8 cellular contexts compared by ENCODE assay signal in the genomic region with DNA sequence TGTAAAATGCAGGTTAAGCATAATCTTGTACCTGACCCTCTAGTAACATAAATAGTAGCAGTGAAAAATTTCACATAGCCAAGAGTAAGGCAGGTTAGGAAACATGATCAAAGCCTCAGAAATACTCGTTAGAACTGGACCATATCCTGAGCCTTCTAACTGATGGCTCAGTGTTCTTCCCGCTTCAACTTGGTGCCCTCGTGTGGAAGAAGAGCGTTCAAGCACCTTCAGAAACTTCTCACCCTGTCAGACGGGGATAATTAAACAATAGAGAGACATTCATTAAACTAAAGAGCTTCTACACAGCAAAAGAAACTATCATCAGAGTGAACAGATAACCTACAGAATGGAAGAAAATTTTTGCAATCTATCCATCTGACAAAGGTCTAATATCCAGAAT.
DNase-seq lines count a peak whose midpoint lies in the region; ATAC-seq, FAIRE-seq and TF ChIP-seq lines count a peak whose summit lies in the region.

No MANE protein-coding gene starts in this region.

- H3K27ac Mint-ChIP-seq in natural killer cell = no peak overlapping the region
- H3K27ac Mint-ChIP-seq in natural killer cell treated with Interleukin-12 subunit alpha and Interleukin-12 subunit beta and Interleukin-15 and Interleukin-18, amount 100 ng/mL, for 72 hours = no peak overlapping the region
- H3K27ac Mint-ChIP-seq in activated CD8-positive, alpha-beta T cell treated with anti-CD3 and anti-CD28 coated beads, Interleukin-2, amount 10 ng/mL, durations not matched to agents 7 days and 5 days = no peak overlapping the region

- TF ChIP-seq CTCF in natural killer cell (IDR thresholded peaks at IDR 0.05) = peak; percentile 9

- no peaks in the 10 kb centered on the region for H3K9me3 Mint-ChIP-seq in natural killer cell
- no peaks in the 10 kb centered on the region for H3K9me3 Mint-ChIP-seq in natural killer cell treated with Interleukin-12 subunit alpha and Interleukin-12 subunit beta and Interleukin-15 and Interleukin-18, amount 100 ng/mL, for 72 hours
- H3K9me3 Mint-ChIP-seq in activated CD8-positive, alpha-beta T cell treated with anti-CD3 and anti-CD28 coated beads, Interleukin-2, amount 10 ng/mL, durations not matched to agents 7 days and 5 days (ENCODE audit: insufficient read depth) = no peaks in the 10 kb centered on the region

- H3K4me3 Mint-ChIP-seq in natural killer cell = no peak overlapping the region
- no peak overlapping the region for H3K4me3 Mint-ChIP-seq in natural killer cell treated with Interleukin-12 subunit alpha and Interleukin-12 subunit beta and Interleukin-15 and Interleukin-18, amount 100 ng/mL, for 72 hours
- no peak overlapping the region for H3K4me3 Mint-ChIP-seq in activated CD8-positive, alpha-beta T cell treated with anti-CD3 and anti-CD28 coated beads, Interleukin-2, amount 10 ng/mL, durations not matched to agents 7 days and 5 days

- intact Hi-C loops in natural killer cell (cut with micrococcal nuclease) = no loop called here

- DNase-seq in natural killer cell = no peak
- no peak for DNase-seq in natural killer cell treated with Interleukin-12 subunit alpha and Interleukin-12 subunit beta and Interleukin-15 and Interleukin-18, amount 100 ng/mL, for 72 hours (ENCODE audit: low spot score)
- DNase-seq in NCI-H1694 treated with DMSO at 0.1 percent for 48 hours (lab: John Stamatoyannopoulos, UW) = peak; percentile 50
- peak; percentile 35 for DNase-seq in activated CD8-positive, alpha-beta T cell treated with anti-CD3 and anti-CD28 coated beads, Interleukin-2, amount 10 ng/mL, durations not matched to agents 7 days and 5 days
- DNase-seq in NCI-H524 treated with DMSO at 0.1 percent for 48 hours (lab: John Stamatoyannopoulos, UW) = no peak
- DNase-seq in mesenteric fat pad (ENCODE audit: low spot score) = no peak

- ATAC-seq in natural killer cell = peak in 1 of 3 donors; percentile 60
- no peak for ATAC-seq in natural killer cell treated with Interleukin-12 subunit alpha and Interleukin-12 subunit beta and Interleukin-15 and Interleukin-18, amount 100 ng/mL, for 72 hours
- ATAC-seq in activated CD8-positive, alpha-beta T cell treated with anti-CD3 and anti-CD28 coated beads, Interleukin-2, amount 10 ng/mL, durations not matched to agents 7 days and 5 days = peak; percentile 57
- ATAC-seq in HG02840 (IDR thresholded peaks at IDR 0.05; ENCODE audit: low FRiP score, unreplicated experiment) = no peak

- CTCF ChIA-PET in activated CD8-positive, alpha-beta T cell treated with anti-CD3 and anti-CD28 coated beads, Interleukin-2, amount 10 ng/mL, durations not matched to agents 7 days and 5 days (lab: Charles Lee) = interaction anchor here (0.6 to 4.6 kb wide), 23 partner anchors 8 to 473 kb away, joined by 3 to 35 read pairs (median 4); partner anchors contain the start of gene MYOF

- peak; percentile 93 for FAIRE-seq in islet of Langerhans (lab: Jason Lieb, UNC)

- POLR2A ChIA-PET in activated CD8-positive, alpha-beta T cell treated with anti-CD3 and anti-CD28 coated beads, Interleukin-2, amount 10 ng/mL, durations not matched to agents 7 days and 5 days (lab: Charles Lee) = no interaction called here

- peaks cover 23 to 34% of the 10 kb centered on the region in 2 donors for H3K27me3 Mint-ChIP-seq in natural killer cell (ENCODE audit: low read depth in 2 of 2)
- peaks cover 11 to 14% of the 10 kb centered on the region in 2 donors for H3K27me3 Mint-ChIP-seq in natural killer cell treated with Interleukin-12 subunit alpha and Interleukin-12 subunit beta and Interleukin-15 and Interleukin-18, amount 100 ng/mL, for 72 hours
- no peaks in the 10 kb centered on the region for H3K27me3 Mint-ChIP-seq in activated CD8-positive, alpha-beta T cell treated with anti-CD3 and anti-CD28 coated beads, Interleukin-2, amount 10 ng/mL, durations not matched to agents 7 days and 5 days (ENCODE audit: low read depth)

- H3K36me3 Mint-ChIP-seq in natural killer cell = no peaks in the 10 kb centered on the region
- H3K36me3 Mint-ChIP-seq in natural killer cell treated with Interleukin-12 subunit alpha and Interleukin-12 subunit beta and Interleukin-15 and Interleukin-18, amount 100 ng/mL, for 72 hours = no peaks in the 10 kb centered on the region
- no peaks in the 10 kb centered on the region for H3K36me3 Mint-ChIP-seq in activated CD8-positive, alpha-beta T cell treated with anti-CD3 and anti-CD28 coated beads, Interleukin-2, amount 10 ng/mL, durations not matched to agents 7 days and 5 days (ENCODE audit: low read depth)

- peaks cover 0 to 5% of the 10 kb centered on the region in 2 donors for H3K4me1 Mint-ChIP-seq in natural killer cell
- no peaks in the 10 kb centered on the region for H3K4me1 Mint-ChIP-seq in natural killer cell treated with Interleukin-12 subunit alpha and Interleukin-12 subunit beta and Interleukin-15 and Interleukin-18, amount 100 ng/mL, for 72 hours (ENCODE audit: low read depth in 2 of 2)
- peaks cover 6% of the 10 kb centered on the region for H3K4me1 Mint-ChIP-seq in activated CD8-positive, alpha-beta T cell treated with anti-CD3 and anti-CD28 coated beads, Interleukin-2, amount 10 ng/mL, durations not matched to agents 7 days and 5 days (ENCODE audit: low read depth)

Comparison
In these comparisons a context has a peak if more than half of its experiments do, and no peak if none do; other contexts are left out.
1. DNase-seq: peak in NCI-H1694 treated with DMSO at 0.1 percent for 48 hours (single experiment) and activated CD8-positive, alpha-beta T cell treated with anti-CD3 and anti-CD28 coated beads, Interleukin-2, amount 10 ng/mL, durations not matched to agents 7 days and 5 days (single experiment); none in natural killer cell (single experiment), natural killer cell treated with Interleukin-12 subunit alpha and Interleukin-12 subunit beta and Interleukin-15 and Interleukin-18, amount 100 ng/mL, for 72 hours (single experiment), NCI-H524 treated with DMSO at 0.1 percent for 48 hours (single experiment) and mesenteric fat pad (single experiment).